Comparison of ENCODE assay signal across 15 cellular contexts in the genomic region with DNA sequence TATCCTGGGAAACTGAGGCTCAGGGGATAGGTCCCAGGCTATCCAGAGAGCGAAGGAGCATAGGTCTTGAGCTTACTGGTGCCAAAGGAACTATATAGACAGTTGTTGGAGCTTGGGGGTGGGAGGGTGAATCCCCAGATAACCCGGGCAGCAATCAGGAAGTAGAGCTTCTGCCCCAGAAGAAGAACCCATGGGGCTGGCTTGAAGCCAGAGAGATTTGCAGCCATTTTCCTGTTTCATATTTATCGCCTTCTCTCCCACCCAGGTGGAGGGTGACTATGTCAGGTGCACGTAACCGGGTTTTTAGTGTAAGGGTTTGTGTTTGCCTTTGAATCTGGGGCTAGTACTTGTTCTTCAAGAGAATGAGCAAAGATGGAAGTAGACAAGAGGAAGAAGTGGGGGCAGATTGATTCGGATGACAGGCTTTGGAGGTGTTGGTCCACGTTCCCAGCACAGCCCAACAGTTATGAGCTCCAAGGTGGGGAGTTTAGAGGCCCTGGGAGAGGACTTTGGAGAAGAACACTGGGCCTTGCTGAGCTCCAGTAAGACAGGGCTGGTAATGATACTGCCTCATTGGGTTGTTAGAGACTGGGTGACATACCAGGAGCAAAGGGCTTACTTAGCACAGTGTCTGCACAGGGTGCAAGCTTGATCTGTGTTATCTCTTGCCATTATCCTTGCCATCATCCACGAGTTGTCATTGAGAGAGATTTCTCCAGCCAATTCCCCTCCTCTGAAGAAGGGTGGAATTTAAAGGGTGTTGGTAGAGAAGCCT.
A peak's percentile ranks its signal among the peaks of the same experiment; 100 is the strongest.
DNase-seq lines count a peak whose midpoint lies in the region; ATAC-seq, FAIRE-seq and TF ChIP-seq lines count a peak whose summit lies in the region.
"Had no signal": no experiment of that assay in that cellular context is flagged by ENCODE, and none has a peak within 500 bp of the region (broad histone marks: within the 10 kb centered on the region; RNA-seq: fewer than 3 reads in every experiment).

No MANE protein-coding gene starts in this region.

- ATAC-seq in left cardiac atrium (no peak), GM12878 (no peak), HG03095 (IDR thresholded peaks at IDR 0.05; ENCODE audit: unreplicated experiment) (no peak), HG02870 (IDR thresholded peaks at IDR 0.05; ENCODE audit: unreplicated experiment) (no peak)

- RAD21 ChIA-PET in GM12878 (lab: Charles Lee; ENCODE audit: unreplicated experiment), result interaction anchor here (1.1 to 3.5 kb wide), 5 partner anchors 9 to 356 kb away, joined by 3 to 18 read pairs (median 3); no protein-coding TSS in a partner anchor

- H3K9ac ChIP-seq in OCI-LY1 (ENCODE audit: low read length) (peak overlapping the region; percentile 21; the same call in 1 of the 2 replicates), GM12878 (ENCODE audit: control insufficient read depth, insufficient read depth, low read length) (no peak overlapping the region)

- H3K9me2 ChIP-seq in OCI-LY1 (ENCODE audit: low read depth, low read length), result no peaks in the 10 kb centered on the region

- TF ChIP-seq POLR2A in GM12878 (IDR thresholded peaks at IDR 0.05; ENCODE audit: low read depth, low read length), result no peak

- H3K4me2 ChIP-seq in OCI-LY1 (ENCODE audit: low read length) (peak overlapping the region; percentile 26; the same call in 1 of the 2 replicates), GM12878 (ENCODE audit: control insufficient read depth, insufficient read depth) (no peak overlapping the region)

- H4K20me1 ChIP-seq in OCI-LY1 (ENCODE audit: insufficient read depth, low read length) (no peaks in the 10 kb centered on the region), GM12878 (ENCODE audit: control insufficient read depth, insufficient read depth) (no peaks in the 10 kb centered on the region)

- H3K27me3 ChIP-seq in left ventricle myocardium inferior (ENCODE audit: low read depth) (no peaks in the 10 kb centered on the region), OCI-LY1 (ENCODE audit: insufficient read depth, low read length) (no peaks in the 10 kb centered on the region), GM12878 (replicated peaks in 1 of 2; ENCODE audit: control insufficient read depth in 2 of 2, insufficient read depth in 2 of 2, low read length in 1 of 2) (no peaks in the 10 kb centered on the region)
- H3K27me3 ChIP-seq: suprapubic skin had no signal

- H3F3A ChIP-seq in OCI-LY1 (ENCODE audit: insufficient read depth, low read length), result no peaks in the 10 kb centered on the region

- H3K79me2 ChIP-seq in OCI-LY1 (ENCODE audit: insufficient read depth, low read length) (no peaks in the 10 kb centered on the region), GM12878 (ENCODE audit: control insufficient read depth, insufficient read depth, low read length) (no peaks in the 10 kb centered on the region)

- H3K4me3 ChIP-seq in left ventricle myocardium inferior (no peak overlapping the region), OCI-LY1 (ENCODE audit: low read depth, low read length, poor library complexity, severe bottlenecking) (peak overlapping the region; percentile 18), GM12878 (no peak overlapping the region)
- H3K4me3 ChIP-seq: mucosa of descending colon, suprapubic skin had no signal

- BruUV-seq in GM12878 (replicated peaks; lab: Mats Ljungman, UMichigan), result no TSS peak

- H3K27ac ChIP-seq in left ventricle myocardium inferior (replicated peaks), result peak overlapping the region; percentile 44
- peak overlapping the region; percentile 98 for H3K27ac ChIP-seq in OCI-LY1 (ENCODE audit: low read depth, low read length, poor library complexity, severe bottlenecking)
- no peak overlapping the region; the same call in none of the 2 replicates for H3K27ac ChIP-seq in GM12878 (ENCODE audit: control insufficient read depth, insufficient read depth)
- H3K27ac ChIP-seq in temporal lobe (ENCODE audit: low read depth, low read length), result peak overlapping the region; percentile 38
- H3K27ac ChIP-seq: suprapubic skin had no signal

- POLR2A ChIA-PET in GM12878 (lab: Charles Lee), result interaction anchor here (0.5 to 0.9 kb wide), 2 partner anchors 77 to 342 kb away, joined by 4 to 7 read pairs; no protein-coding TSS in a partner anchor

- TF ChIP-seq RAD21 in GM12878 (IDR thresholded peaks at IDR 0.05; ENCODE audit: insufficient read depth, low read depth, low read length), result no peak

- FAIRE-seq in GM12878 (lab: Jason Lieb, UNC), result peak; percentile 49

- in situ Hi-C loops in GM12878 (cut with MboI), result no loop called here

- TF ChIP-seq EP300 in GM12878 (IDR thresholded peaks at IDR 0.05; ENCODE audit: borderline replicate concordance in 1 of 2, control insufficient read depth in 1 of 2, low read depth in 2 of 2, low read length in 2 of 2), result no peak

- H3K9me3 ChIP-seq in left ventricle myocardium inferior (replicated peaks) (peaks cover 11% of the 10 kb centered on the region), OCI-LY1 (ENCODE audit: low read length) (no peaks in the 10 kb centered on the region), GM12878 (replicated peaks; ENCODE audit: control insufficient read depth, insufficient read depth, low read length) (no peaks in the 10 kb centered on the region; the same call in 2 of the 3 replicates)
- H3K9me3 ChIP-seq: Caco-2, mucosa of descending colon, suprapubic skin had no signal

- H2AFZ ChIP-seq in OCI-LY1 (ENCODE audit: low read length) (no peak overlapping the region), GM12878 (ENCODE audit: control insufficient read depth, low read depth, low read length) (peak overlapping the region; percentile 21; the same call in 1 of the 2 replicates)

- CTCF ChIA-PET in GM12878 (lab: Yijun Ruan, JAX), result interaction anchor here (1.0 to 5.3 kb wide), 7 partner anchors 10 to 356 kb away, joined by 3 to 58 read pairs (median 7); no protein-coding TSS in a partner anchor

- no peak for DNase-seq in left ventricle myocardium inferior
- DNase-seq in left cardiac atrium, result no peak
- no peak for DNase-seq in GM12878 (ENCODE audit: low read depth, low spot score)
- DNase-seq in GM03348 (ENCODE audit: low spot score), result no peak
- DNase-seq: activated CD8-positive, alpha-beta memory T cell treated with anti-CD3 and anti-CD28 coated beads, Interleukin-2, amount 50 U/mL, for 48 hours; H7; NCI-H146; SHP77 had no signal

- SMC1A ChIA-PET in GM12878 (lab: Charles Lee; ENCODE audit: uncharacterized antibody, unreplicated experiment), result interaction anchor here (0.8 to 2.7 kb wide), 13 partner anchors 10 to 356 kb away, joined by 3 to 12 read pairs (median 4); no protein-coding TSS in a partner anchor

- H3K36me3 ChIP-seq in left ventricle myocardium inferior, result no peaks in the 10 kb centered on the region
- H3K36me3 ChIP-seq in OCI-LY1 (ENCODE audit: insufficient read depth, low read length), result peaks cover 43% of the 10 kb centered on the region
- H3K36me3 ChIP-seq in GM12878 (ENCODE audit: control insufficient read depth in 2 of 2, insufficient read depth in 2 of 2, low read length in 1 of 2), result peaks cover 12 to 13% of the 10 kb centered on the region in 2 experiments; a peak in 3 of 4 replicates

- no peak for TF ChIP-seq CTCF in left ventricle myocardium inferior (IDR thresholded peaks at IDR 0.05; ENCODE audit: borderline replicate concordance)
- no peak for TF ChIP-seq CTCF in OCI-LY1 (IDR thresholded peaks at IDR 0.05; ENCODE audit: low read length)
- TF ChIP-seq CTCF in GM12878 (IDR thresholded peaks at IDR 0.05 in 2 of 3, conservative IDR thresholded peaks at IDR 0.05 in 1 of 3; ENCODE audit: control insufficient read depth in 2 of 3, extremely low read depth in 1 of 3, insufficient read depth in 1 of 3, low read depth in 3 of 3, low read length in 3 of 3), result no peak

- 84% methylated on average over 8 of the region's 8 CpGs for WGBS in GM12878 (ENCODE audit: insufficient coverage, insufficient replicate concordance, low lambda C conversion rate, missing lambda C conversion rate)

- intact Hi-C loops in left ventricle myocardium inferior (cut with micrococcal nuclease) (loop anchor here (5.0 kb wide), 1 partner anchor 73 kb away; no protein-coding TSS in a partner anchor), left cardiac atrium (cut with DNase I) (loop anchor here (2.0 to 5.0 kb wide), 3 partner anchors 68 to 148 kb away; a partner anchor contains a TSS), GM12878 (cut with micrococcal nuclease; ENCODE audit: unreplicated experiment) (loop anchor here (2.0 kb wide), 1 partner anchor 147 kb away; no protein-coding TSS in a partner anchor)

- H3K4me1 ChIP-seq in left ventricle myocardium inferior (peaks cover 42% of the 10 kb centered on the region), OCI-LY1 (ENCODE audit: insufficient read depth, low read length, severe bottlenecking) (peaks cover 74% of the 10 kb centered on the region), GM12878 (ENCODE audit: control insufficient read depth, insufficient read depth, low read length) (peaks cover 33% of the 10 kb centered on the region)

TF ChIP-seq in GM12878, 131 proteins besides CTCF, POLR2A, EP300 and RAD21:
- no peak for TF ChIP-seq CBX3 (IDR thresholded peaks at IDR 0.05; ENCODE audit: borderline replicate concordance, low read depth)
- TF ChIP-seq ZNF217 (IDR thresholded peaks at IDR 0.05), result no peak
- TF ChIP-seq, protein P1, sequence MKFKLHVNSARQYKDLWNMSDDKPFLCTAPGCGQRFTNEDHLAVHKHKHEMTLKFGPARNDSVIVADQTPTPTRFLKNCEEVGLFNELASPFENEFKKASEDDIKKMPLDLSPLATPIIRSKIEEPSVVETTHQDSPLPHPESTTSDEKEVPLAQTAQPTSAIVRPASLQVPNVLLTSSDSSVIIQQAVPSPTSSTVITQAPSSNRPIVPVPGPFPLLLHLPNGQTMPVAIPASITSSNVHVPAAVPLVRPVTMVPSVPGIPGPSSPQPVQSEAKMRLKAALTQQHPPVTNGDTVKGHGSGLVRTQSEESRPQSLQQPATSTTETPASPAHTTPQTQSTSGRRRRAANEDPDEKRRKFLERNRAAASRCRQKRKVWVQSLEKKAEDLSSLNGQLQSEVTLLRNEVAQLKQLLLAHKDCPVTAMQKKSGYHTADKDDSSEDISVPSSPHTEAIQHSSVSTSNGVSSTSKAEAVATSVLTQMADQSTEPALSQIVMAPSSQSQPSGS (IDR thresholded peaks at IDR 0.05; ENCODE audit: low read length), result no peak
- peak; percentile 40; the same call in 1 of the 2 replicates for TF ChIP-seq YY1 (IDR thresholded peaks at IDR 0.05; ENCODE audit: low read depth, low read length)
